In the genomic region with DNA sequence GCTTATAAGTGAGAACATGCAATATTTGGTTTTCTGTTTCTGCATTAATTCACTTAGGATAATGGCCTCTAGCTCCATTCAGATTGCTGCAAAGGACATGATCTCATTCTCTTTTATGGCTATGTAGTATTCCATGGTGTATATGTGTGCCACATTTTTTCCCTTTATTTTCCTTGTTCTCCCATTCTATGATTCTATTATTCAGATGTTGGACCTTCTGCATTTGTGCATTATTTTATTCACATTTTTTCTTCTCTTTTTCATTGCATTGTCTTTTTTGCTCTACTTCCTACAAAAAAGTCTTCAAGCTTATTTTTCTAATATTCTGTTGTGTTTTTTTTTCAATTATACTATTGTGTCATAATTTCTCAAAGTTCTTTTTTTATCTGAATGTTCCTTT, we compare ENCODE assay signal across 38 cellular contexts. TPM values are rescaled to one million over a fixed set of nuclear protein-coding genes. Genes with fewer than 3 reads are reported as not detected.
"Had no signal": no experiment of that assay in that cellular context is flagged by ENCODE, and none has a peak within 500 bp of the region (broad histone marks: within the 10 kb centered on the region; RNA-seq: fewer than 3 reads in every experiment).

No MANE protein-coding gene starts in this region.

- H3K4me3 ChIP-seq: MG63 had no signal

- H3K36me3 ChIP-seq: MG63 had no signal

- DNase-seq: Kasumi-1, MG63, MM.1S, MV-4-11, NCI-H1048, NCI-H1092, NCI-H1092 treated with DMSO at 0.1 percent for 48 hours, NCI-H1105, NCI-H1105 treated with DMSO at 0.1 percent for 48 hours, NCI-H1417 treated with DMSO at 0.1 percent for 48 hours, NCI-H1436, NCI-H1436 treated with DMSO at 0.1 percent for 48 hours, NCI-H146, NCI-H1694, NCI-H1694 treated with DMSO at 0.1 percent for 48 hours, NCI-H187, NCI-H187 treated with DMSO at 0.1 percent for 48 hours, NCI-H1930, NCI-H2029, NCI-H2029 treated with DMSO at 0.1 percent for 48 hours, NCI-H2081, NCI-H2081 treated with DMSO at 0.1 percent for 48 hours, NCI-H2107, NCI-H2171, NCI-H2171 treated with DMSO at 0.1 percent for 48 hours, NCI-H2227 treated with DMSO at 0.1 percent for 48 hours, NCI-H226, NCI-H345, NCI-H446, NCI-H446 treated with DMSO at 0.1 percent for 48 hours, NCI-H510A, NCI-H510A treated with DMSO at 0.1 percent for 48 hours, NCI-H524, NCI-H524 treated with DMSO at 0.1 percent for 48 hours, NCI-H526 had no signal

- H3K27me3 ChIP-seq: MG63 had no signal

RNA-seq across cellular contexts. Expression of a gene that starts 27.4 kb away (rescaled TPM):
- total RNA-seq: LHCN-M2, M059J, MCF 10A had no signal

RNA-seq across cellular contexts. Expression of a gene that starts 49.2 kb away (rescaled TPM):
- total RNA-seq: LHCN-M2, M059J, MCF 10A had no signal
